9 cellular contexts compared by ENCODE assay signal in genomic region chr17:2396192-2396567, GRCh38. TPM values are rescaled to one million over a fixed set of nuclear protein-coding genes. Genes with fewer than 3 reads are reported as not detected.
A peak's percentile ranks its signal among the peaks of the same experiment; 100 is the strongest.
DNase-seq lines count a peak whose midpoint lies in the region; ATAC-seq, FAIRE-seq and TF ChIP-seq lines count a peak whose summit lies in the region.
"Had no signal": no experiment of that assay in that cellular context is flagged by ENCODE, and none has a peak within 500 bp of the region (broad histone marks: within the 10 kb centered on the region; RNA-seq: fewer than 3 reads in every experiment).

No MANE protein-coding gene starts in this region.

- H3K4me3 Mint-ChIP-seq in astrocyte (ENCODE audit: unreplicated experiment) = peak overlapping the region; percentile 52

- ATAC-seq in left cardiac atrium (no peak), lung (ENCODE audit: insufficient read depth, low FRiP score) (no peak), upper lobe of left lung (ENCODE audit: low FRiP score in 2 of 2) (no peak), HG03175 (IDR thresholded peaks at IDR 0.05; ENCODE audit: unreplicated experiment) (no peak)

- TF ChIP-seq CTCF in cardiac muscle cell (IDR thresholded peaks at IDR 0.05; ENCODE audit: low read depth, low read length) (no peak), astrocyte (IDR thresholded peaks at IDR 0.05; ENCODE audit: insufficient read depth, low read depth, low read length) (no peak), lung (IDR thresholded peaks at IDR 0.05; ENCODE audit: control extremely low read depth, extremely low read depth) (no peak), upper lobe of left lung (IDR thresholded peaks at IDR 0.05) (no peak)

- H3K4me3 ChIP-seq in cardiac muscle cell (peak overlapping the region; percentile 17), astrocyte (ENCODE audit: insufficient read depth, low read depth, low read length) (peak overlapping the region; percentile 47), lung (no peak overlapping the region), upper lobe of left lung (peak overlapping the region in 3 of 4 donors; percentile 30 to 47 (median 45))

- H3K27ac ChIP-seq in cardiac muscle cell (peak overlapping the region; percentile 98), astrocyte (ENCODE audit: low read depth, low read length) (peak overlapping the region; percentile 78), lung (ENCODE audit: low read depth in 1 of 2, low read length in 1 of 2) (peak overlapping the region; percentile 96 to 97), upper lobe of left lung (peak overlapping the region; percentile 98 to 99 (median 98))

- WGBS in lung, 2 donors = 42 to 56% methylated on average over 7 of the region's 7 CpGs
- 35 to 43% methylated on average over 7 of the region's 7 CpGs for WGBS in upper lobe of left lung, 2 donors

- FAIRE-seq in astrocyte (lab: Jason Lieb, UNC) = no peak

- TF ChIP-seq POLR2A in upper lobe of left lung (IDR thresholded peaks at IDR 0.05) = no peak

- no peaks in the 10 kb centered on the region for H3K9me3 ChIP-seq in cardiac muscle cell (ENCODE audit: low read depth)
- H3K9me3 ChIP-seq in astrocyte (ENCODE audit: insufficient read depth, low read depth, low read length) = no peaks in the 10 kb centered on the region
- no peaks in the 10 kb centered on the region for H3K9me3 ChIP-seq in lung (ENCODE audit: control insufficient read depth in 2 of 2, insufficient read depth in 1 of 2, low read length in 1 of 2)
- no peaks in the 10 kb centered on the region for H3K9me3 ChIP-seq in upper lobe of left lung

- H3K4me1 Mint-ChIP-seq in astrocyte (ENCODE audit: low read depth, unreplicated experiment) = peaks cover 38% of the 10 kb centered on the region

- H3K36me3 ChIP-seq in cardiac muscle cell (no peaks in the 10 kb centered on the region), astrocyte (ENCODE audit: insufficient read depth, low read length) (peaks cover 2% of the 10 kb centered on the region), lung (ENCODE audit: control insufficient read depth in 2 of 2, insufficient read depth in 2 of 2, low read length in 2 of 2) (no peaks in the 10 kb centered on the region), upper lobe of left lung (no peaks in the 10 kb centered on the region)

- no peak for DNase-seq in cardiac muscle cell (ENCODE audit: low read depth in 1 of 2, low spot score in 1 of 2)
- DNase-seq in left cardiac atrium = no peak
- DNase-seq in astrocyte (ENCODE audit: low read depth) = no peak
- no peak for DNase-seq in lung (ENCODE audit: low spot score)
- no peak for DNase-seq in upper lobe of left lung
- DNase-seq in SKM-1 treated with dmso at 0.1 percent for 144 hours (lab: John Stamatoyannopoulos, UW; ENCODE audit: unreplicated experiment) = no peak
- no peak for DNase-seq in GDM1 (lab: John Stamatoyannopoulos, UW)
- DNase-seq: NCI-H187 had no signal

- H3K9ac ChIP-seq in astrocyte (ENCODE audit: low read length) = peak overlapping the region; percentile 77

- H3K4me1 ChIP-seq in cardiac muscle cell (ENCODE audit: low read depth) = peaks cover 50% of the 10 kb centered on the region
- peaks cover 62% of the 10 kb centered on the region for H3K4me1 ChIP-seq in astrocyte (ENCODE audit: insufficient read depth, low read length)
- H3K4me1 ChIP-seq in lung (ENCODE audit: control insufficient read depth in 2 of 2, insufficient read depth in 2 of 2, low read length in 2 of 2) = peaks cover 30 to 44% of the 10 kb centered on the region in 2 donors
- peaks cover 61 to 71% (median 64%) of the 10 kb centered on the region in 4 donors for H3K4me1 ChIP-seq in upper lobe of left lung

- H4K20me1 ChIP-seq in astrocyte (ENCODE audit: insufficient read depth, low read length) = peaks cover 39% of the 10 kb centered on the region

- peaks cover 67% of the 10 kb centered on the region for H3K79me2 ChIP-seq in astrocyte (ENCODE audit: insufficient read depth, low read length)

- H3K9me3 Mint-ChIP-seq in astrocyte (ENCODE audit: unreplicated experiment) = no peaks in the 10 kb centered on the region

- no peak for TF ChIP-seq EP300 in upper lobe of left lung (IDR thresholded peaks at IDR 0.05)

- H3K27me3 Mint-ChIP-seq in astrocyte (ENCODE audit: low read depth, unreplicated experiment) = no peaks in the 10 kb centered on the region

- H3K4me2 ChIP-seq in astrocyte (ENCODE audit: low read length) = peak overlapping the region; percentile 93

- H2AFZ ChIP-seq in astrocyte (ENCODE audit: low read depth, low read length) = peak overlapping the region; percentile 11

- peak overlapping the region; percentile 88 for H3K27ac Mint-ChIP-seq in astrocyte (ENCODE audit: unreplicated experiment)

- intact Hi-C loops in left cardiac atrium (cut with DNase I) = no loop called here

- no peaks in the 10 kb centered on the region for H3K36me3 Mint-ChIP-seq in astrocyte (ENCODE audit: low read depth, unreplicated experiment)

- no peaks in the 10 kb centered on the region for H3K27me3 ChIP-seq in cardiac muscle cell
- no peaks in the 10 kb centered on the region for H3K27me3 ChIP-seq in astrocyte (ENCODE audit: insufficient read depth, low read length)
- no peaks in the 10 kb centered on the region for H3K27me3 ChIP-seq in lung (ENCODE audit: control insufficient read depth, insufficient read depth)
- no peaks in the 10 kb centered on the region for H3K27me3 ChIP-seq in upper lobe of left lung

RNA-seq across cellular contexts. Expression of gene MNT, which starts 4.7 kb away (rescaled TPM):
- 15.8 and 17.4 TPM in 2 replicates for total RNA-seq in cardiac muscle cell
- polyA plus RNA-seq in cardiac muscle cell = 7.1 and 7.3 TPM in 2 replicates
- 10 to 100 TPM; 11.2 to 12.7 TPM for total RNA-seq in left cardiac atrium
- 22.5 and 29.1 TPM in 2 replicates for total RNA-seq in astrocyte
- total RNA-seq in lung = 10 to 100 TPM; 10.2 to 47.0 TPM
- 10 to 100 TPM; 11.5 to 18.1 TPM for polyA plus RNA-seq in lung
- total RNA-seq in upper lobe of left lung = 10 to 100 TPM; 14.9 to 68.1 (median 38.6) TPM

RNA-seq across cellular contexts. Expression of gene SGSM2, which starts 58.9 kb away (rescaled TPM):
- 93.3 and 106 TPM in 2 replicates for total RNA-seq in cardiac muscle cell
- polyA plus RNA-seq in cardiac muscle cell = 99.3 and 107 TPM in 2 replicates
- 10 to 100 TPM; 30.7 to 35.5 TPM for total RNA-seq in left cardiac atrium
- total RNA-seq in astrocyte = 51.8 and 62.1 TPM in 2 replicates
- 10 to 100 TPM; 47.8 to 57.1 TPM for total RNA-seq in lung
- 10 to 100 TPM; 33.1 to 60.8 TPM for polyA plus RNA-seq in lung
- 100 to 1,000 TPM in 2 of 6 donors, 10 to 100 TPM in 4; 53.1 to 313 (median 60.1) TPM for total RNA-seq in upper lobe of left lung

RNA-seq across cellular contexts. Expression of gene TSR1, which starts 59.9 kb away (rescaled TPM):
- total RNA-seq in cardiac muscle cell = 47.1 and 52.6 TPM in 2 replicates
- polyA plus RNA-seq in cardiac muscle cell = 34.0 and 43.1 TPM in 2 replicates
- total RNA-seq in left cardiac atrium = 10 to 100 TPM; 15.9 to 25.3 TPM
- total RNA-seq in astrocyte = 36.4 and 37.6 TPM in 2 replicates
- 10 to 100 TPM; 19.1 to 24.1 TPM for total RNA-seq in lung
- polyA plus RNA-seq in lung = 10 to 100 TPM; 11.8 to 19.7 TPM
- 10 to 100 TPM; 15.8 to 52.4 (median 23.6) TPM for total RNA-seq in upper lobe of left lung
